Comparison of ENCODE assay signal across 8 cellular contexts in genomic region chr6:10759312-10759839, GRCh38. TPM values are rescaled to one million over a fixed set of nuclear protein-coding genes. Genes with fewer than 3 reads are reported as not detected.
A peak's percentile ranks its signal among the peaks of the same experiment; 100 is the strongest.
DNase-seq lines count a peak whose midpoint lies in the region; ATAC-seq and TF ChIP-seq lines count a peak whose summit lies in the region.

No MANE protein-coding gene starts in this region.

- DNase-seq in NCI-H526 (lab: John Stamatoyannopoulos, UW) (peak; percentile 15 to 47), NCI-H526 treated with DMSO at 0.1 percent for 48 hours (lab: John Stamatoyannopoulos, UW) (no peak), H4 (ENCODE audit: low spot score) (peak; percentile 80), NCI-H446 treated with DMSO at 0.1 percent for 48 hours (lab: John Stamatoyannopoulos, UW) (peak; percentile 13), breast epithelium (ENCODE audit: low spot score in 2 of 2) (no peak), left colon (no peak)
- no peak for DNase-seq in T-helper 2 cell treated with Interferon-gamma antibody and Interleukin-4, amounts not matched to agents 5 μg/mL and 100 μg/mL, for 36 hours (ENCODE audit: low spot score)
- no peak for DNase-seq in activated CD4-positive, alpha-beta T cell treated with anti-CD3 and anti-CD28 coated beads, Interleukin-2, amount 50 U/mL, for 1 hour

- intact Hi-C loops in breast epithelium (cut with DNase I; ENCODE audit: low total_unique reads) (no loop called here), left colon (cut with DNase I, micrococcal nuclease) (no loop called here)

- H3K27ac ChIP-seq in breast epithelium: no peak overlapping the region

- TF ChIP-seq CTCF in breast epithelium (IDR thresholded peaks at IDR 0.05): peak; percentile 23 to 41 (median 35)

- ATAC-seq in left colon: peak; percentile 46

- H3K4me1 Mint-ChIP-seq in T-helper 2 cell treated with Interferon-gamma antibody and Interleukin-4, amounts not matched to agents 5 μg/mL and 100 μg/mL, for 36 hours (ENCODE audit: low read depth): peaks cover 15% of the 10 kb centered on the region

- no peaks in the 10 kb centered on the region for H3K9me3 Mint-ChIP-seq in T-helper 2 cell treated with Interferon-gamma antibody and Interleukin-4, amounts not matched to agents 5 μg/mL and 100 μg/mL, for 36 hours

- H3K27ac Mint-ChIP-seq in T-helper 2 cell treated with Interferon-gamma antibody and Interleukin-4, amounts not matched to agents 5 μg/mL and 100 μg/mL, for 36 hours: no peak overlapping the region

- H3K4me1 ChIP-seq in breast epithelium: no peaks in the 10 kb centered on the region

- H3K4me3 Mint-ChIP-seq in T-helper 2 cell treated with Interferon-gamma antibody and Interleukin-4, amounts not matched to agents 5 μg/mL and 100 μg/mL, for 36 hours: no peak overlapping the region

- H3K36me3 Mint-ChIP-seq in T-helper 2 cell treated with Interferon-gamma antibody and Interleukin-4, amounts not matched to agents 5 μg/mL and 100 μg/mL, for 36 hours (ENCODE audit: low read depth): peaks cover 55% of the 10 kb centered on the region

- no peaks in the 10 kb centered on the region for H3K36me3 ChIP-seq in breast epithelium

- H3K27me3 Mint-ChIP-seq in T-helper 2 cell treated with Interferon-gamma antibody and Interleukin-4, amounts not matched to agents 5 μg/mL and 100 μg/mL, for 36 hours (ENCODE audit: low read depth): no peaks in the 10 kb centered on the region

- no peak overlapping the region for H3K4me3 ChIP-seq in breast epithelium

- H3K27me3 ChIP-seq in breast epithelium: no peaks in the 10 kb centered on the region

- no peaks in the 10 kb centered on the region for H3K9me3 ChIP-seq in breast epithelium

- no peak for TF ChIP-seq POLR2A in breast epithelium (IDR thresholded peaks at IDR 0.05)

RNA-seq across cellular contexts. Expression of gene TMEM14B, which starts 11.8 kb away (rescaled TPM):
- 137 and 156 TPM in 2 replicates for total RNA-seq in H4 (2014; rRNA removed; shearing (Covaris generic))
- 100 to 1,000 TPM in 1 of 3 donors, 10 to 100 TPM in 2; 65.7 to 102 (median 76.4) TPM for total RNA-seq in breast epithelium
- total RNA-seq in left colon: 10 to 100 TPM; 61.1 to 62.6 TPM

RNA-seq across cellular contexts. Expression of gene TMEM14C, which starts 36.5 kb away (rescaled TPM):
- 172 and 189 TPM in 2 replicates for total RNA-seq in H4 (2014; rRNA removed; shearing (Covaris generic))
- total RNA-seq in breast epithelium: 100 to 1,000 TPM; 124 to 159 (median 134) TPM
- 10 to 100 TPM; 77.2 to 98.0 TPM for total RNA-seq in left colon

Comparison
In these comparisons a context has a peak if more than half of its experiments do, and no peak if none do; other contexts are left out.
1. DNase-seq: peak in NCI-H526 (2 of 2), H4 (single experiment) and NCI-H446 treated with DMSO at 0.1 percent for 48 hours (single experiment); none in NCI-H526 treated with DMSO at 0.1 percent for 48 hours (single experiment), breast epithelium (0 of 2), left colon (0 of 2), T-helper 2 cell treated with Interferon-gamma antibody and Interleukin-4, amounts not matched to agents 5 μg/mL and 100 μg/mL, for 36 hours (single experiment) and activated CD4-positive, alpha-beta T cell treated with anti-CD3 and anti-CD28 coated beads, Interleukin-2, amount 50 U/mL, for 1 hour (single experiment).